ENCODE assay signal across 20 cellular contexts in genomic region chr1:93257889-93258288, GRCh38.
DNase-seq lines count a peak whose midpoint lies in the region; ATAC-seq, FAIRE-seq and TF ChIP-seq lines count a peak whose summit lies in the region.
"Had no signal": no experiment of that assay in that cellular context is flagged by ENCODE, and none has a peak within 500 bp of the region (broad histone marks: within the 10 kb centered on the region; RNA-seq: fewer than 3 reads in every experiment).

No MANE protein-coding gene starts in this region.

- H3K4me1 Mint-ChIP-seq in MCF 10A (ENCODE audit: insufficient read depth, unreplicated experiment) = no peaks in the 10 kb centered on the region
- H3K4me1 Mint-ChIP-seq: B cell had no signal

- POLR2A ChIA-PET in MCF 10A (lab: Yijun Ruan, JAX) = interaction anchor here (0.7 to 1.2 kb wide), 2 partner anchors 66 to 559 kb away, joined by 3 to 5 read pairs; no protein-coding TSS in a partner anchor

- ATAC-seq in HG02970 (IDR thresholded peaks at IDR 0.05; ENCODE audit: low FRiP score, unreplicated experiment) = no peak
- ATAC-seq: A549 had no signal

- dilution Hi-C loops in mammary epithelial cell (cut with HindIII; ENCODE audit: low sequenced_read_pairs) = no loop called here

- H3K27ac ChIP-seq in mammary epithelial cell (ENCODE audit: insufficient read depth, low read depth, low read length) (no peak overlapping the region), kidney (ENCODE audit: low read depth in 2 of 2, low read length in 2 of 2) (no peak overlapping the region), colonic mucosa (no peak overlapping the region)
- H3K27ac ChIP-seq: A549 had no signal

- intact Hi-C loops in mammary epithelial cell (cut with micrococcal nuclease) (no loop called here), MCF 10A (cut with micrococcal nuclease) (no loop called here), kidney (cut with DNase I) (no loop called here), colonic mucosa (cut with DNase I) (no loop called here)

- H3K4me3 ChIP-seq in mammary epithelial cell (replicated peaks in 1 of 3; ENCODE audit: insufficient read depth in 1 of 3, low read depth in 2 of 3, low read length in 3 of 3) (no peak overlapping the region), kidney (ENCODE audit: low read length in 2 of 2) (no peak overlapping the region), colonic mucosa (no peak overlapping the region)
- H3K4me3 ChIP-seq: A549, MG63 had no signal

- peaks cover 4% of the 10 kb centered on the region for H3K36me3 Mint-ChIP-seq in MCF 10A (ENCODE audit: insufficient read depth, unreplicated experiment)

- no peaks in the 10 kb centered on the region for H3K4me1 ChIP-seq in mammary epithelial cell (ENCODE audit: insufficient read depth, low read length)
- H3K4me1 ChIP-seq in kidney (ENCODE audit: control insufficient read depth in 1 of 2, insufficient read depth in 1 of 2, low read depth in 1 of 2, low read length in 2 of 2) = no peaks in the 10 kb centered on the region
- no peaks in the 10 kb centered on the region for H3K4me1 ChIP-seq in colonic mucosa

- FAIRE-seq in TTC549 (lab: Jason Lieb, UNC) (peak; percentile 31), kidney (lab: Jason Lieb, UNC) (peak; percentile 88)
- FAIRE-seq: A549 had no signal

- no peak overlapping the region for H3K27ac Mint-ChIP-seq in MCF 10A (ENCODE audit: low read depth, unreplicated experiment)
- H3K27ac Mint-ChIP-seq: B cell, CD14-positive monocyte had no signal

- no peak overlapping the region for H2AFZ ChIP-seq in mammary epithelial cell (ENCODE audit: low read depth, low read length)

- CTCF ChIA-PET in mammary epithelial cell (lab: Charles Lee; ENCODE audit: low non-redundant PET) (no interaction called here), MCF 10A (lab: Yijun Ruan, JAX) (interaction anchor here (0.6 to 1.2 kb wide), 2 partner anchors 196 to 380 kb away, joined by 3 to 6 read pairs; no protein-coding TSS in a partner anchor)

- H3K9me3 ChIP-seq in mammary epithelial cell (replicated peaks; ENCODE audit: insufficient read depth, low read length) (peaks cover 3% of the 10 kb centered on the region), kidney (ENCODE audit: control insufficient read depth in 1 of 2, low read length in 2 of 2) (peaks cover 0 to 5% of the 10 kb centered on the region in 2 donors), colonic mucosa (no peaks in the 10 kb centered on the region)
- H3K9me3 ChIP-seq: SK-N-SH had no signal

- no peaks in the 10 kb centered on the region for H3K27me3 Mint-ChIP-seq in MCF 10A (ENCODE audit: insufficient read depth, unreplicated experiment)
- H3K27me3 Mint-ChIP-seq: B cell had no signal

- TF ChIP-seq CTCF in mammary epithelial cell (conservative IDR thresholded peaks at IDR 0.05 in 1 of 2, IDR thresholded peaks at IDR 0.05 in 1 of 2; ENCODE audit: extremely low read depth in 1 of 2, insufficient read depth in 1 of 2, low read depth in 1 of 2, low read length in 2 of 2) (no peak), MCF 10A (IDR thresholded peaks at IDR 0.05; ENCODE audit: unreplicated experiment) (no peak), kidney (IDR thresholded peaks at IDR 0.05; ENCODE audit: borderline replicate concordance, extremely low read depth, insufficient read depth) (no peak), colonic mucosa (IDR thresholded peaks at IDR 0.05) (no peak)

- in situ Hi-C loops in mammary epithelial cell (cut with MboI; ENCODE audit: low sequenced_read_pairs in 2 of 2) = no loop called here

- H3K9ac ChIP-seq in mammary epithelial cell (ENCODE audit: insufficient read depth, low read length) (no peak overlapping the region), kidney (ENCODE audit: low read length in 2 of 2) (no peak overlapping the region), colonic mucosa (ENCODE audit: low read depth in 2 of 2, low read length in 2 of 2) (no peak overlapping the region)
- H3K9ac ChIP-seq: SK-N-SH had no signal

- no peaks in the 10 kb centered on the region for H4K20me1 ChIP-seq in mammary epithelial cell (ENCODE audit: insufficient read depth, low read length)

- H3K27me3 ChIP-seq in mammary epithelial cell (ENCODE audit: insufficient read depth, low read length) = no peaks in the 10 kb centered on the region
- no peaks in the 10 kb centered on the region for H3K27me3 ChIP-seq in colonic mucosa
- H3K27me3 ChIP-seq: MG63 had no signal

- DNase-seq in mammary epithelial cell (peak; percentile 13), MCF 10A (ENCODE audit: unreplicated experiment) (no peak), kidney (no peak), NOMO-1 treated with dmso at 0.1 percent for 144 hours (lab: John Stamatoyannopoulos, UW; ENCODE audit: unreplicated experiment) (no peak), colonic mucosa (no peak), NCI-H2081 treated with DMSO at 0.1 percent for 48 hours (lab: John Stamatoyannopoulos, UW) (no peak)
- DNase-seq: Kasumi-1, MG63, NCI-H1417, NCI-H187, NCI-H345, NCI-H524 treated with DMSO at 0.1 percent for 48 hours, OCI-M1, SIG-M5, SK-N-SH had no signal

- BruUV-seq in mammary epithelial cell (replicated peaks; lab: Mats Ljungman, UMichigan) = no TSS peak
- no TSS peak for BruUV-seq in MCF 10A (replicated peaks; lab: Mats Ljungman, UMichigan)

- H3K36me3 ChIP-seq in mammary epithelial cell (ENCODE audit: insufficient read depth, low read length) = peaks cover 4% of the 10 kb centered on the region
- H3K36me3 ChIP-seq in kidney (ENCODE audit: control insufficient read depth in 1 of 2, insufficient read depth in 2 of 2, low read length in 2 of 2) = no peaks in the 10 kb centered on the region
- H3K36me3 ChIP-seq in colonic mucosa = no peaks in the 10 kb centered on the region

- H3K9me3 Mint-ChIP-seq in MCF 10A (ENCODE audit: unreplicated experiment) = peaks cover 8% of the 10 kb centered on the region

- peaks cover 5% of the 10 kb centered on the region for H3K79me2 ChIP-seq in mammary epithelial cell (ENCODE audit: insufficient read depth, low read length)

- no peak overlapping the region for H3K4me3 Mint-ChIP-seq in MCF 10A (ENCODE audit: unreplicated experiment)
- H3K4me3 Mint-ChIP-seq: B cell, CD14-positive monocyte had no signal

- no peak overlapping the region for H3K4me2 ChIP-seq in mammary epithelial cell (ENCODE audit: insufficient read depth, low read depth, low read length)
- H3K4me2 ChIP-seq: A549, SK-N-SH had no signal
